1 cellular context compared by ENCODE assay signal in the genomic region with DNA sequence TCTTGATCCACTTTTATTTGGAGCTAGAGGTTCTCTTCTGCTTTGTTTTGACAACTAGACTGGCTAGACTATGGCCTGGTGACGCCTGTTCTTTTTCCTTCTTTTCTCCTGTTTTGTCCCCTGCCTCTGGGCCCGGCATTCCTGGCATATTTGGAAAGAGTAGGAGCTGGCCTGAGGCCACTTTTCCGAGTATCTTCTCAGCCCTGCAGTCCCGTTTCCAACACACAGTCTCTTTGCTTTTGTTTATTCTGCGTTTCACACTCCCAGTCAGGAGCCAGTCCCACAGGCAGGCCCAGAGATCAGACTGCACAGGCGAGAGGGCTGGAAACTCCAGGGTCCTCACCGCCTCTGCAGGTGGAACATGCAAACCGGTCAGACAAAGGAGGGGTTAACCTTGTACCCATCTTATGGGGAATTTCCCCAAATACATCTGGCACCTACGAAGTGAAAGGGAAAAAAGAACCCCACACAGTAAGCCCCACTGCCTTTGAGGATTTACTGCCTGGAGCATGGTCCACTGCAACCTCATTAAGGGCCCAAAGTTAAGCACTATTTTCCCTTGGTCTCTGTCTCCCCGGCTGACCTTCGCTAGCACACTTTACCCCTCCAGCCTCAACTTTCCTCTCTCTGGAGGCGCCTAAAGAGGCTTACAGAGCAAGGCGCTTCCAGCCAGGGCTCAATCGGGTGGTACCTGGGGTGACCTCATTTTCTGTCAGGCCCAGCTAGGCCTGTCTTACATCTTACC.
A peak's percentile ranks its signal among the peaks of the same experiment; 100 is the strongest.
TF ChIP-seq lines count a peak whose summit lies in the region.

No MANE protein-coding gene starts in this region.

TF ChIP-seq in HepG2, 621 proteins besides CTCF, POLR2A, EP300 and RAD21 (continued from another document and continues in another):
- TF ChIP-seq, protein P1, sequence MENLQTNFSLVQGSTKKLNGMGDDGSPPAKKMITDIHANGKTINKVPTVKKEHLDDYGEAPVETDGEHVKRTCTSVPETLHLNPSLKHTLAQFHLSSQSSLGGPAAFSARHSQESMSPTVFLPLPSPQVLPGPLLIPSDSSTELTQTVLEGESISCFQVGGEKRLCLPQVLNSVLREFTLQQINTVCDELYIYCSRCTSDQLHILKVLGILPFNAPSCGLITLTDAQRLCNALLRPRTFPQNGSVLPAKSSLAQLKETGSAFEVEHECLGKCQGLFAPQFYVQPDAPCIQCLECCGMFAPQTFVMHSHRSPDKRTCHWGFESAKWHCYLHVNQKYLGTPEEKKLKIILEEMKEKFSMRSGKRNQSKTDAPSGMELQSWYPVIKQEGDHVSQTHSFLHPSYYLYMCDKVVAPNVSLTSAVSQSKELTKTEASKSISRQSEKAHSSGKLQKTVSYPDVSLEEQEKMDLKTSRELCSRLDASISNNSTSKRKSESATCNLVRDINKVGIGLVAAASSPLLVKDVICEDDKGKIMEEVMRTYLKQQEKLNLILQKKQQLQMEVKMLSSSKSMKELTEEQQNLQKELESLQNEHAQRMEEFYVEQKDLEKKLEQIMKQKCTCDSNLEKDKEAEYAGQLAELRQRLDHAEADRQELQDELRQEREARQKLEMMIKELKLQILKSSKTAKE (CRISPR knock-in tag; IDR thresholded peaks at IDR 0.05; ENCODE audit: borderline replicate concordance): no peak
- TF ChIP-seq, protein P2, sequence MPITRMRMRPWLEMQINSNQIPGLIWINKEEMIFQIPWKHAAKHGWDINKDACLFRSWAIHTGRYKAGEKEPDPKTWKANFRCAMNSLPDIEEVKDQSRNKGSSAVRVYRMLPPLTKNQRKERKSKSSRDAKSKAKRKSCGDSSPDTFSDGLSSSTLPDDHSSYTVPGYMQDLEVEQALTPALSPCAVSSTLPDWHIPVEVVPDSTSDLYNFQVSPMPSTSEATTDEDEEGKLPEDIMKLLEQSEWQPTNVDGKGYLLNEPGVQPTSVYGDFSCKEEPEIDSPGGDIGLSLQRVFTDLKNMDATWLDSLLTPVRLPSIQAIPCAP (CRISPR knock-in tag; IDR thresholded peaks at IDR 0.05; ENCODE audit: low read depth): no peak
- TF ChIP-seq IRF2 (CRISPR knock-in tag; IDR thresholded peaks at IDR 0.05) (peak; percentile 55; the same call in 1 of the 2 replicates), ZBTB1 (CRISPR knock-in tag; IDR thresholded peaks at IDR 0.05; ENCODE audit: borderline replicate concordance) (no peak), ELF3 (CRISPR knock-in tag; IDR thresholded peaks at IDR 0.05) (no peak), ISX (CRISPR knock-in tag; conservative IDR thresholded peaks at IDR 0.05) (no peak), GFI1 (CRISPR knock-in tag; IDR thresholded peaks at IDR 0.05; ENCODE audit: borderline replicate concordance) (peak; percentile 55; the same call in 1 of the 2 replicates), FIP1L1 (IDR thresholded peaks at IDR 0.05; ENCODE audit: borderline replicate concordance, insufficient read depth, low read depth, low read length) (no peak), ZNF3 (CRISPR knock-in tag; IDR thresholded peaks at IDR 0.05) (no peak), MYNN (CRISPR knock-in tag; IDR thresholded peaks at IDR 0.05; ENCODE audit: low read depth) (no peak), ZNF138 (CRISPR knock-in tag; IDR thresholded peaks at IDR 0.05; ENCODE audit: low read depth) (no peak), ZNF335 (CRISPR knock-in tag; IDR thresholded peaks at IDR 0.05) (no peak), ZNF30 (CRISPR knock-in tag; IDR thresholded peaks at IDR 0.05) (no peak), ISL2 (CRISPR knock-in tag; IDR thresholded peaks at IDR 0.05) (peak; percentile 63; the same call in 1 of the 2 replicates), MEIS1 (CRISPR knock-in tag; IDR thresholded peaks at IDR 0.05; ENCODE audit: borderline replicate concordance) (peak; percentile 85; the same call in 1 of the 2 replicates), MIER2 (CRISPR knock-in tag; IDR thresholded peaks at IDR 0.05) (no peak), HOXA9 (CRISPR knock-in tag; IDR thresholded peaks at IDR 0.05; ENCODE audit: borderline replicate concordance) (no peak), GPN1 (CRISPR knock-in tag; IDR thresholded peaks at IDR 0.05; ENCODE audit: borderline replicate concordance) (no peak), ZNF839 (CRISPR knock-in tag; IDR thresholded peaks at IDR 0.05; ENCODE audit: borderline replicate concordance) (no peak), CBX5 (CRISPR knock-in tag; IDR thresholded peaks at IDR 0.05; ENCODE audit: borderline replicate concordance) (no peak), ZNF33B (CRISPR knock-in tag; IDR thresholded peaks at IDR 0.05) (no peak), ZNF547 (CRISPR knock-in tag; IDR thresholded peaks at IDR 0.05) (0 out of 2 replicates have a peak, but pooled peaks have one; percentile 21), NFRKB (IDR thresholded peaks at IDR 0.05) (no peak), ZNF558 (CRISPR knock-in tag; IDR thresholded peaks at IDR 0.05; ENCODE audit: borderline replicate concordance) (no peak), NFYC (CRISPR knock-in tag; IDR thresholded peaks at IDR 0.05) (no peak), HNRNPH1 (optimal IDR thresholded peaks at IDR 0.05; ENCODE audit: low read depth, low read length) (no peak), ZNF382 (CRISPR knock-in tag; IDR thresholded peaks at IDR 0.05; ENCODE audit: borderline replicate concordance) (no peak), MAZ (IDR thresholded peaks at IDR 0.05; ENCODE audit: borderline replicate concordance, low read depth, low read length) (peak; percentile 39; the same call in 1 of the 2 replicates), MAZ (CRISPR knock-in tag; IDR thresholded peaks at IDR 0.05; ENCODE audit: low read depth) (peak; percentile 66), ONECUT2 (CRISPR knock-in tag; IDR thresholded peaks at IDR 0.05) (no peak), ZSCAN25 (CRISPR knock-in tag; IDR thresholded peaks at IDR 0.05) (peak; percentile 42; the same call in 1 of the 2 replicates), FOXA3 (CRISPR knock-in tag; IDR thresholded peaks at IDR 0.05) (peak; percentile 81), NKX3-1 (CRISPR knock-in tag; IDR thresholded peaks at IDR 0.05) (no peak; the same call in 1 of the 2 replicates), FOSL2 (CRISPR knock-in tag; IDR thresholded peaks at IDR 0.05) (peak; percentile 45), ZIK1 (CRISPR knock-in tag; IDR thresholded peaks at IDR 0.05; ENCODE audit: borderline replicate concordance, low read depth) (no peak), NFKB2 (CRISPR knock-in tag; IDR thresholded peaks at IDR 0.05; ENCODE audit: borderline replicate concordance) (no peak)
- TF ChIP-seq, protein P3, sequence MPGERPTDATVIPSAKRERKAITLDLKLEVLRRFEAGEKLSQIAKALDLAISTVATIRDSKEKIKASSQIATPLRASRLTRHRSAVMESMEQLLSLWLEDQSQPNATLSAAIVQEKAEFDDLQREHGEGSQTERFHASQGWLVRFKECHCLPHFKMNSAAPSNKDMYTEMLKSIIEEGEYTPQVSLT (CRISPR knock-in tag; IDR thresholded peaks at IDR 0.05; ENCODE audit: borderline replicate concordance, low read depth): no peak
- TF ChIP-seq, protein P4, sequence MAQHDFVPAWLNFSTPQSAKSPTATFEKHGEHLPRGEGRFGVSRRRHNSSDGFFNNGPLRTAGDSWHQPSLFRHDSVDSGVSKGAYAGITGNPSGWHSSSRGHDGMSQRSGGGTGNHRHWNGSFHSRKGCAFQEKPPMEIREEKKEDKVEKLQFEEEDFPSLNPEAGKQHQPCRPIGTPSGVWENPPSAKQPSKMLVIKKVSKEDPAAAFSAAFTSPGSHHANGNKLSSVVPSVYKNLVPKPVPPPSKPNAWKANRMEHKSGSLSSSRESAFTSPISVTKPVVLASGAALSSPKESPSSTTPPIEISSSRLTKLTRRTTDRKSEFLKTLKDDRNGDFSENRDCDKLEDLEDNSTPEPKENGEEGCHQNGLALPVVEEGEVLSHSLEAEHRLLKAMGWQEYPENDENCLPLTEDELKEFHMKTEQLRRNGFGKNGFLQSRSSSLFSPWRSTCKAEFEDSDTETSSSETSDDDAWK (CRISPR knock-in tag; IDR thresholded peaks at IDR 0.05): no peak
- TF ChIP-seq, protein P5, sequence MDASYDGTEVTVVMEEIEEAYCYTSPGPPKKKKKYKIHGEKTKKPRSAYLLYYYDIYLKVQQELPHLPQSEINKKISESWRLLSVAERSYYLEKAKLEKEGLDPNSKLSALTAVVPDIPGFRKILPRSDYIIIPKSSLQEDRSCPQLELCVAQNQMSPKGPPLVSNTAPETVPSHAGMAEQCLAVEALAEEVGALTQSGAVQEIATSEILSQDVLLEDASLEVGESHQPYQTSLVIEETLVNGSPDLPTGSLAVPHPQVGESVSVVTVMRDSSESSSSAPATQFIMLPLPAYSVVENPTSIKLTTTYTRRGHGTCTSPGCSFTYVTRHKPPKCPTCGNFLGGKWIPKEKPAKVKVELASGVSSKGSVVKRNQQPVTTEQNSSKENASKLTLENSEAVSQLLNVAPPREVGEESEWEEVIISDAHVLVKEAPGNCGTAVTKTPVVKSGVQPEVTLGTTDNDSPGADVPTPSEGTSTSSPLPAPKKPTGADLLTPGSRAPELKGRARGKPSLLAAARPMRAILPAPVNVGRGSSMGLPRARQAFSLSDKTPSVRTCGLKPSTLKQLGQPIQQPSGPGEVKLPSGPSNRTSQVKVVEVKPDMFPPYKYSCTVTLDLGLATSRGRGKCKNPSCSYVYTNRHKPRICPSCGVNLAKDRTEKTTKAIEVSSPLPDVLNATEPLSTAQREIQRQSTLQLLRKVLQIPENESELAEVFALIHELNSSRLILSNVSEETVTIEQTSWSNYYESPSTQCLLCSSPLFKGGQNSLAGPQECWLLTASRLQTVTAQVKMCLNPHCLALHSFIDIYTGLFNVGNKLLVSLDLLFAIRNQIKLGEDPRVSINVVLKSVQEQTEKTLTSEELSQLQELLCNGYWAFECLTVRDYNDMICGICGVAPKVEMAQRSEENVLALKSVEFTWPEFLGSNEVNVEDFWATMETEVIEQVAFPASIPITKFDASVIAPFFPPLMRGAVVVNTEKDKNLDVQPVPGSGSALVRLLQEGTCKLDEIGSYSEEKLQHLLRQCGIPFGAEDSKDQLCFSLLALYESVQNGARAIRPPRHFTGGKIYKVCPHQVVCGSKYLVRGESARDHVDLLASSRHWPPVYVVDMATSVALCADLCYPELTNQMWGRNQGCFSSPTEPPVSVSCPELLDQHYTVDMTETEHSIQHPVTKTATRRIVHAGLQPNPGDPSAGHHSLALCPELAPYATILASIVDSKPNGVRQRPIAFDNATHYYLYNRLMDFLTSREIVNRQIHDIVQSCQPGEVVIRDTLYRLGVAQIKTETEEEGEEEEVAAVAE (CRISPR knock-in tag; IDR thresholded peaks at IDR 0.05; ENCODE audit: borderline replicate concordance): 0 out of 2 replicates have a peak, but pooled peaks have one; percentile 10
- TF ChIP-seq, protein P6, sequence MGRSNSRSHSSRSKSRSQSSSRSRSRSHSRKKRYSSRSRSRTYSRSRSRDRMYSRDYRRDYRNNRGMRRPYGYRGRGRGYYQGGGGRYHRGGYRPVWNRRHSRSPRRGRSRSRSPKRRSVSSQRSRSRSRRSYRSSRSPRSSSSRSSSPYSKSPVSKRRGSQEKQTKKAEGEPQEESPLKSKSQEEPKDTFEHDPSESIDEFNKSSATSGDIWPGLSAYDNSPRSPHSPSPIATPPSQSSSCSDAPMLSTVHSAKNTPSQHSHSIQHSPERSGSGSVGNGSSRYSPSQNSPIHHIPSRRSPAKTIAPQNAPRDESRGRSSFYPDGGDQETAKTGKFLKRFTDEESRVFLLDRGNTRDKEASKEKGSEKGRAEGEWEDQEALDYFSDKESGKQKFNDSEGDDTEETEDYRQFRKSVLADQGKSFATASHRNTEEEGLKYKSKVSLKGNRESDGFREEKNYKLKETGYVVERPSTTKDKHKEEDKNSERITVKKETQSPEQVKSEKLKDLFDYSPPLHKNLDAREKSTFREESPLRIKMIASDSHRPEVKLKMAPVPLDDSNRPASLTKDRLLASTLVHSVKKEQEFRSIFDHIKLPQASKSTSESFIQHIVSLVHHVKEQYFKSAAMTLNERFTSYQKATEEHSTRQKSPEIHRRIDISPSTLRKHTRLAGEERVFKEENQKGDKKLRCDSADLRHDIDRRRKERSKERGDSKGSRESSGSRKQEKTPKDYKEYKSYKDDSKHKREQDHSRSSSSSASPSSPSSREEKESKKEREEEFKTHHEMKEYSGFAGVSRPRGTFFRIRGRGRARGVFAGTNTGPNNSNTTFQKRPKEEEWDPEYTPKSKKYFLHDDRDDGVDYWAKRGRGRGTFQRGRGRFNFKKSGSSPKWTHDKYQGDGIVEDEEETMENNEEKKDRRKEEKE (IDR thresholded peaks at IDR 0.05): no peak
- TF ChIP-seq, protein P7, sequence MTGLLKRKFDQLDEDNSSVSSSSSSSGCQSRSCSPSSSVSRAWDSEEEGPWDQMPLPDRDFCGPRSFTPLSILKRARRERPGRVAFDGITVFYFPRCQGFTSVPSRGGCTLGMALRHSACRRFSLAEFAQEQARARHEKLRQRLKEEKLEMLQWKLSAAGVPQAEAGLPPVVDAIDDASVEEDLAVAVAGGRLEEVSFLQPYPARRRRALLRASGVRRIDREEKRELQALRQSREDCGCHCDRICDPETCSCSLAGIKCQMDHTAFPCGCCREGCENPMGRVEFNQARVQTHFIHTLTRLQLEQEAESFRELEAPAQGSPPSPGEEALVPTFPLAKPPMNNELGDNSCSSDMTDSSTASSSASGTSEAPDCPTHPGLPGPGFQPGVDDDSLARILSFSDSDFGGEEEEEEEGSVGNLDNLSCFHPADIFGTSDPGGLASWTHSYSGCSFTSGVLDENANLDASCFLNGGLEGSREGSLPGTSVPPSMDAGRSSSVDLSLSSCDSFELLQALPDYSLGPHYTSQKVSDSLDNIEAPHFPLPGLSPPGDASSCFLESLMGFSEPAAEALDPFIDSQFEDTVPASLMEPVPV (CRISPR knock-in tag; IDR thresholded peaks at IDR 0.05): no peak
- TF ChIP-seq, protein P8, sequence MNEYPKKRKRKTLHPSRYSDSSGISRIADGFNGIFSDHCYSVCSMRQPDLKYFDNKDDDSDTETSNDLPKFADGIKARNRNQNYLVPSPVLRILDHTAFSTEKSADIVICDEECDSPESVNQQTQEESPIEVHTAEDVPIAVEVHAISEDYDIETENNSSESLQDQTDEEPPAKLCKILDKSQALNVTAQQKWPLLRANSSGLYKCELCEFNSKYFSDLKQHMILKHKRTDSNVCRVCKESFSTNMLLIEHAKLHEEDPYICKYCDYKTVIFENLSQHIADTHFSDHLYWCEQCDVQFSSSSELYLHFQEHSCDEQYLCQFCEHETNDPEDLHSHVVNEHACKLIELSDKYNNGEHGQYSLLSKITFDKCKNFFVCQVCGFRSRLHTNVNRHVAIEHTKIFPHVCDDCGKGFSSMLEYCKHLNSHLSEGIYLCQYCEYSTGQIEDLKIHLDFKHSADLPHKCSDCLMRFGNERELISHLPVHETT (CRISPR knock-in tag; conservative IDR thresholded peaks at IDR 0.05): no peak
- TF ChIP-seq, protein P9, sequence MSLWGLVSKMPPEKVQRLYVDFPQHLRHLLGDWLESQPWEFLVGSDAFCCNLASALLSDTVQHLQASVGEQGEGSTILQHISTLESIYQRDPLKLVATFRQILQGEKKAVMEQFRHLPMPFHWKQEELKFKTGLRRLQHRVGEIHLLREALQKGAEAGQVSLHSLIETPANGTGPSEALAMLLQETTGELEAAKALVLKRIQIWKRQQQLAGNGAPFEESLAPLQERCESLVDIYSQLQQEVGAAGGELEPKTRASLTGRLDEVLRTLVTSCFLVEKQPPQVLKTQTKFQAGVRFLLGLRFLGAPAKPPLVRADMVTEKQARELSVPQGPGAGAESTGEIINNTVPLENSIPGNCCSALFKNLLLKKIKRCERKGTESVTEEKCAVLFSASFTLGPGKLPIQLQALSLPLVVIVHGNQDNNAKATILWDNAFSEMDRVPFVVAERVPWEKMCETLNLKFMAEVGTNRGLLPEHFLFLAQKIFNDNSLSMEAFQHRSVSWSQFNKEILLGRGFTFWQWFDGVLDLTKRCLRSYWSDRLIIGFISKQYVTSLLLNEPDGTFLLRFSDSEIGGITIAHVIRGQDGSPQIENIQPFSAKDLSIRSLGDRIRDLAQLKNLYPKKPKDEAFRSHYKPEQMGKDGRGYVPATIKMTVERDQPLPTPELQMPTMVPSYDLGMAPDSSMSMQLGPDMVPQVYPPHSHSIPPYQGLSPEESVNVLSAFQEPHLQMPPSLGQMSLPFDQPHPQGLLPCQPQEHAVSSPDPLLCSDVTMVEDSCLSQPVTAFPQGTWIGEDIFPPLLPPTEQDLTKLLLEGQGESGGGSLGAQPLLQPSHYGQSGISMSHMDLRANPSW (CRISPR knock-in tag; IDR thresholded peaks at IDR 0.05; ENCODE audit: borderline replicate concordance): no peak
